8 cellular contexts compared by ENCODE assay signal in genomic region chr12:123063535-123063934, GRCh38.
DNase-seq lines count a peak whose midpoint lies in the region; ATAC-seq, FAIRE-seq and TF ChIP-seq lines count a peak whose summit lies in the region.

No MANE protein-coding gene starts in this region.

- no peak for ATAC-seq in HG03520 (IDR thresholded peaks at IDR 0.05; ENCODE audit: unreplicated experiment)

- CTCF ChIA-PET in AG04450 (lab: Charles Lee): interaction anchor here (0.6 kb wide), 1 partner anchor 20 kb away, joined by 3 read pairs; no protein-coding TSS in a partner anchor

- peak overlapping the region in 1 of 2 donors; percentile 70 for H3K9ac ChIP-seq in kidney (ENCODE audit: low read length in 2 of 2)

- intact Hi-C loops in kidney (cut with DNase I): no loop called here

- no peaks in the 10 kb centered on the region; the same call in 1 of the 2 replicates for H3K9me3 ChIP-seq in AG04450 (ENCODE audit: control insufficient read depth, insufficient read depth, low read length)
- no peaks in the 10 kb centered on the region for H3K9me3 ChIP-seq in kidney (ENCODE audit: control insufficient read depth in 1 of 2, low read length in 2 of 2)

- H3K27ac ChIP-seq in AG04450 (ENCODE audit: low read depth, low read length) (no peak overlapping the region), kidney (ENCODE audit: low read depth in 2 of 2, low read length in 2 of 2) (peak overlapping the region; percentile 72 to 91)

- POLR2A ChIA-PET in AG04450 (lab: Yijun Ruan, JAX): no interaction called here

- no peak overlapping the region for H3K4me3 ChIP-seq in AG04450 (ENCODE audit: low read depth, low read length)
- no peak overlapping the region for H3K4me3 ChIP-seq in H7 (ENCODE audit: insufficient read depth, low read depth, low read length)
- no peak overlapping the region for H3K4me3 ChIP-seq in kidney (ENCODE audit: low read length in 2 of 2)

- FAIRE-seq in kidney (lab: Jason Lieb, UNC): no peak
- FAIRE-seq in GM19239 (lab: Jason Lieb, UNC): no peak

- DNase-seq in AG04450 (ENCODE audit: low read depth, low spot score) (no peak), H7 (peak; percentile 92), UCSD-AML1 (lab: John Stamatoyannopoulos, UW; ENCODE audit: unreplicated experiment) (peak; percentile 27), kidney (no peak), GM19239 (ENCODE audit: insufficient read length, low spot score) (no peak), NCI-H2081 treated with DMSO at 0.1 percent for 48 hours (lab: John Stamatoyannopoulos, UW) (no peak), NCI-H2107 treated with DMSO at 0.1 percent for 48 hours (lab: John Stamatoyannopoulos, UW; ENCODE audit: unreplicated experiment) (no peak)

- TF ChIP-seq CTCF in AG04450 (IDR thresholded peaks at IDR 0.05; ENCODE audit: low read depth, low read length): peak; percentile 55
- no peak for TF ChIP-seq CTCF in kidney (IDR thresholded peaks at IDR 0.05; ENCODE audit: borderline replicate concordance, extremely low read depth, insufficient read depth)

- H3K36me3 ChIP-seq in H7 (replicated peaks; ENCODE audit: control insufficient read depth, insufficient read depth, low read length) (no peaks in the 10 kb centered on the region), kidney (ENCODE audit: control insufficient read depth in 1 of 2, insufficient read depth in 2 of 2, low read length in 2 of 2) (no peaks in the 10 kb centered on the region)

- peaks cover 41 to 62% of the 10 kb centered on the region in 2 donors for H3K4me1 ChIP-seq in kidney (ENCODE audit: control insufficient read depth in 1 of 2, insufficient read depth in 1 of 2, low read depth in 1 of 2, low read length in 2 of 2)

- H3K27me3 ChIP-seq in AG04450 (ENCODE audit: control insufficient read depth, insufficient read depth, low read length): no peaks in the 10 kb centered on the region
- no peaks in the 10 kb centered on the region for H3K27me3 ChIP-seq in H7 (ENCODE audit: control insufficient read depth, insufficient read depth, low read length)

Comparison
In these comparisons a context has a peak if more than half of its experiments do, and no peak if none do; other contexts are left out.
1. DNase-seq: peak in H7 (single experiment) and UCSD-AML1 (single experiment); none in AG04450 (single experiment), kidney (single experiment), GM19239 (single experiment), NCI-H2081 treated with DMSO at 0.1 percent for 48 hours (single experiment) and NCI-H2107 treated with DMSO at 0.1 percent for 48 hours (single experiment).